8 cellular contexts compared by ENCODE assay signal in the genomic region with DNA sequence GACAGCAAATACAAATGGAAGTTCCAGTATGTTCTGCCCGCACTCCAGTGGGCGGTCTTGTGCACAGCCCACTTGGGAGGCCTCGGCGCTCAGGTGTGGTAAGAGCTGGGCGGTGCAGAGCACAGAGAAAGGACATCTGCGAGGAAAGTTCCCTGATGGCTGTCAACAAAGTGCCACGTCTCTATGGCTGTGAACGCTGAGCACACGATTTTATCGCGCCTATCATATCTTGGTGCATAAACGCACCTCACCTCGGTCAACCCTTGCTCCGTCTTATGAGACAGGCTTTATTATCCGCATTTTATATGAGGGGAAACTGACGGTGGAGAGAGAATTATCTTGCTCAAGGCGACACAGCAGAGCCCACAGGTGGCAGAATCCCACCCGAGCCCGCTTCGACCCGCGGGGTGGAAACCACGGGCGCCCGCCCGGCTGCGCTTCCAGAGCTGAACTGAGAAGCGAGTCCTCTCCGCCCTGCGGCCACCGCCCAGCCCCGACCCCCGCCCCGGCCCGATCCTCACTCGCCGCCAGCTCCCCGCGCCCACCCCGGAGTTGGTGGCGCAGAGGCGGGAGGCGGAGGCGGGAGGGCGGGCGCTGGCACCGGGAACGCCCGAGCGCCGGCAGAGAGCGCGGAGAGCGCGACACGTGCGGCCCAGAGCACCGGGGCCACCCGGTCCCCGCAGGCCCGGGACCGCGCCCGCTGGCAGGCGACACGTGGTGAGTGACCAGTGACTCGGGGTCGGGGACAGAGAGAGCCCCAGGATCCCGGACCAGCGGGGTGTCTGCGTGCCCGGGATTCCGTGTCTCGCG. TPM values are rescaled to one million over a fixed set of nuclear protein-coding genes. Genes with fewer than 3 reads are reported as not detected.
DNase-seq lines count a peak whose midpoint lies in the region; ATAC-seq lines count a peak whose summit lies in the region.

A gene with protein sequence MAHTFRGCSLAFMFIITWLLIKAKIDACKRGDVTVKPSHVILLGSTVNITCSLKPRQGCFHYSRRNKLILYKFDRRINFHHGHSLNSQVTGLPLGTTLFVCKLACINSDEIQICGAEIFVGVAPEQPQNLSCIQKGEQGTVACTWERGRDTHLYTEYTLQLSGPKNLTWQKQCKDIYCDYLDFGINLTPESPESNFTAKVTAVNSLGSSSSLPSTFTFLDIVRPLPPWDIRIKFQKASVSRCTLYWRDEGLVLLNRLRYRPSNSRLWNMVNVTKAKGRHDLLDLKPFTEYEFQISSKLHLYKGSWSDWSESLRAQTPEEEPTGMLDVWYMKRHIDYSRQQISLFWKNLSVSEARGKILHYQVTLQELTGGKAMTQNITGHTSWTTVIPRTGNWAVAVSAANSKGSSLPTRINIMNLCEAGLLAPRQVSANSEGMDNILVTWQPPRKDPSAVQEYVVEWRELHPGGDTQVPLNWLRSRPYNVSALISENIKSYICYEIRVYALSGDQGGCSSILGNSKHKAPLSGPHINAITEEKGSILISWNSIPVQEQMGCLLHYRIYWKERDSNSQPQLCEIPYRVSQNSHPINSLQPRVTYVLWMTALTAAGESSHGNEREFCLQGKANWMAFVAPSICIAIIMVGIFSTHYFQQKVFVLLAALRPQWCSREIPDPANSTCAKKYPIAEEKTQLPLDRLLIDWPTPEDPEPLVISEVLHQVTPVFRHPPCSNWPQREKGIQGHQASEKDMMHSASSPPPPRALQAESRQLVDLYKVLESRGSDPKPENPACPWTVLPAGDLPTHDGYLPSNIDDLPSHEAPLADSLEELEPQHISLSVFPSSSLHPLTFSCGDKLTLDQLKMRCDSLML (plus strand): TSS at position 623 of the 810 bp plus-strand sequence. CDS start 12,496 bp downstream, outside the sequence.

- DNase-seq in NCI-H748 (lab: John Stamatoyannopoulos, UW; ENCODE audit: unreplicated experiment) = peak; percentile 65
- peak; percentile 62 for DNase-seq in activated naive CD4-positive, alpha-beta T cell treated with Interleukin-2 at 50 U/mL for 16 hours
- DNase-seq in stimulated activated CD4-positive, alpha-beta T cell treated with anti-CD3 and anti-CD28 coated beads, Interleukin-15, amount 100 ng/mL, for 24 hours = peak; percentile 75
- DNase-seq in posterior vena cava (ENCODE audit: low spot score) = no peak
- no peak for DNase-seq in RPMI8226

- H3K9ac ChIP-seq in BLaER1 (peak within 1 kb of the TSS; percentile 96), iPS-15b (ENCODE audit: low read depth, low read length) (no peak within 1 kb of the TSS)

- ATAC-seq in GM21723 (IDR thresholded peaks at IDR 0.05; ENCODE audit: unreplicated experiment) = peak; percentile 75

- peak within 1 kb of the TSS; percentile 95 for H3K27ac ChIP-seq in BLaER1

- no peaks in the 10 kb centered on the region; the same call in 1 of the 2 replicates for H3K36me3 ChIP-seq in BLaER1
- no peaks in the 10 kb centered on the region for H3K36me3 ChIP-seq in iPS-15b (ENCODE audit: control insufficient read depth, insufficient read depth, low read length)

- peak within 1 kb of the TSS; percentile 82 for H3K4me2 ChIP-seq in BLaER1

- H3K4me1 ChIP-seq in BLaER1 (peaks cover 70% of the 10 kb centered on the region), iPS-15b (ENCODE audit: control insufficient read depth, insufficient read depth, low read length) (peaks cover 2% of the 10 kb centered on the region)

- H4K20me1 ChIP-seq in BLaER1 = no peaks in the 10 kb centered on the region

- H3K4me3 ChIP-seq in BLaER1 (peak within 1 kb of the TSS; percentile 89), iPS-15b (ENCODE audit: low read depth, low read length) (peak within 1 kb of the TSS; percentile 76)

- intact Hi-C loops in posterior vena cava (cut with DNase I) = no loop called here

- H3K9me3 ChIP-seq in BLaER1 (no peaks in the 10 kb centered on the region), iPS-15b (ENCODE audit: control insufficient read depth, insufficient read depth, low read length) (no peaks in the 10 kb centered on the region)

- no peaks in the 10 kb centered on the region for H3K27me3 ChIP-seq in BLaER1
- peaks cover 26% of the 10 kb centered on the region for H3K27me3 ChIP-seq in iPS-15b (ENCODE audit: control insufficient read depth, insufficient read depth, low read length)

RNA-seq across cellular contexts. Expression of the gene that starts here (rescaled TPM):
- total RNA-seq in posterior vena cava = 1 to 10 TPM; 1.1 to 2.8 TPM

Comparison
In these comparisons a context has a peak if more than half of its experiments do, and no peak if none do; other contexts are left out.
1. DNase-seq: peak in NCI-H748 (single experiment), activated naive CD4-positive, alpha-beta T cell treated with Interleukin-2 at 50 U/mL for 16 hours (single experiment) and stimulated activated CD4-positive, alpha-beta T cell treated with anti-CD3 and anti-CD28 coated beads, Interleukin-15, amount 100 ng/mL, for 24 hours (single experiment); none in posterior vena cava (single experiment) and RPMI8226 (single experiment).